ENCODE assay signal across 1 cellular context in genomic region chr6:32168350-32168749, GRCh38.
TF ChIP-seq lines count a peak whose summit lies in the region.

No MANE protein-coding gene starts in this region.

TF ChIP-seq in HepG2, 621 proteins besides CTCF, POLR2A, EP300 and RAD21:
- TF ChIP-seq POLR2AphosphoS5 (IDR thresholded peaks at IDR 0.05; ENCODE audit: low read depth, low read length) (peak; percentile 40), BCL6 (CRISPR knock-in tag; IDR thresholded peaks at IDR 0.05) (no peak), ZNF557 (CRISPR knock-in tag; IDR thresholded peaks at IDR 0.05) (no peak), ZNF788 (CRISPR knock-in tag; IDR thresholded peaks at IDR 0.05; ENCODE audit: borderline replicate concordance) (peak; percentile 41; the same call in 1 of the 2 replicates), MXD4 (CRISPR knock-in tag; IDR thresholded peaks at IDR 0.05) (no peak)
